ENCODE assay signal across 1 cellular context in genomic region chr13:112831801-112832200, GRCh38.
TF ChIP-seq lines count a peak whose summit lies in the region.

No MANE protein-coding gene starts in this region.

TF ChIP-seq in WTC11, 78 proteins besides CTCF, POLR2A, EP300 and RAD21 (continued from another document):
- TF ChIP-seq, protein P1, sequence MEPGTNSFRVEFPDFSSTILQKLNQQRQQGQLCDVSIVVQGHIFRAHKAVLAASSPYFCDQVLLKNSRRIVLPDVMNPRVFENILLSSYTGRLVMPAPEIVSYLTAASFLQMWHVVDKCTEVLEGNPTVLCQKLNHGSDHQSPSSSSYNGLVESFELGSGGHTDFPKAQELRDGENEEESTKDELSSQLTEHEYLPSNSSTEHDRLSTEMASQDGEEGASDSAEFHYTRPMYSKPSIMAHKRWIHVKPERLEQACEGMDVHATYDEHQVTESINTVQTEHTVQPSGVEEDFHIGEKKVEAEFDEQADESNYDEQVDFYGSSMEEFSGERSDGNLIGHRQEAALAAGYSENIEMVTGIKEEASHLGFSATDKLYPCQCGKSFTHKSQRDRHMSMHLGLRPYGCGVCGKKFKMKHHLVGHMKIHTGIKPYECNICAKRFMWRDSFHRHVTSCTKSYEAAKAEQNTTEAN (CRISPR knock-in tag; IDR thresholded peaks at IDR 0.05), result no peak
- no peak for TF ChIP-seq MAX (CRISPR knock-in tag; IDR thresholded peaks at IDR 0.05)
- TF ChIP-seq, protein P2, sequence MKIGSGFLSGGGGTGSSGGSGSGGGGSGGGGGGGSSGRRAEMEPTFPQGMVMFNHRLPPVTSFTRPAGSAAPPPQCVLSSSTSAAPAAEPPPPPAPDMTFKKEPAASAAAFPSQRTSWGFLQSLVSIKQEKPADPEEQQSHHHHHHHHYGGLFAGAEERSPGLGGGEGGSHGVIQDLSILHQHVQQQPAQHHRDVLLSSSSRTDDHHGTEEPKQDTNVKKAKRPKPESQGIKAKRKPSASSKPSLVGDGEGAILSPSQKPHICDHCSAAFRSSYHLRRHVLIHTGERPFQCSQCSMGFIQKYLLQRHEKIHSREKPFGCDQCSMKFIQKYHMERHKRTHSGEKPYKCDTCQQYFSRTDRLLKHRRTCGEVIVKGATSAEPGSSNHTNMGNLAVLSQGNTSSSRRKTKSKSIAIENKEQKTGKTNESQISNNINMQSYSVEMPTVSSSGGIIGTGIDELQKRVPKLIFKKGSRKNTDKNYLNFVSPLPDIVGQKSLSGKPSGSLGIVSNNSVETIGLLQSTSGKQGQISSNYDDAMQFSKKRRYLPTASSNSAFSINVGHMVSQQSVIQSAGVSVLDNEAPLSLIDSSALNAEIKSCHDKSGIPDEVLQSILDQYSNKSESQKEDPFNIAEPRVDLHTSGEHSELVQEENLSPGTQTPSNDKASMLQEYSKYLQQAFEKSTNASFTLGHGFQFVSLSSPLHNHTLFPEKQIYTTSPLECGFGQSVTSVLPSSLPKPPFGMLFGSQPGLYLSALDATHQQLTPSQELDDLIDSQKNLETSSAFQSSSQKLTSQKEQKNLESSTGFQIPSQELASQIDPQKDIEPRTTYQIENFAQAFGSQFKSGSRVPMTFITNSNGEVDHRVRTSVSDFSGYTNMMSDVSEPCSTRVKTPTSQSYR (CRISPR knock-in tag; IDR thresholded peaks at IDR 0.05), result no peak
- TF ChIP-seq ZNF396 (CRISPR knock-in tag; IDR thresholded peaks at IDR 0.05; ENCODE audit: borderline replicate concordance), result no peak
- TF ChIP-seq, protein P3, sequence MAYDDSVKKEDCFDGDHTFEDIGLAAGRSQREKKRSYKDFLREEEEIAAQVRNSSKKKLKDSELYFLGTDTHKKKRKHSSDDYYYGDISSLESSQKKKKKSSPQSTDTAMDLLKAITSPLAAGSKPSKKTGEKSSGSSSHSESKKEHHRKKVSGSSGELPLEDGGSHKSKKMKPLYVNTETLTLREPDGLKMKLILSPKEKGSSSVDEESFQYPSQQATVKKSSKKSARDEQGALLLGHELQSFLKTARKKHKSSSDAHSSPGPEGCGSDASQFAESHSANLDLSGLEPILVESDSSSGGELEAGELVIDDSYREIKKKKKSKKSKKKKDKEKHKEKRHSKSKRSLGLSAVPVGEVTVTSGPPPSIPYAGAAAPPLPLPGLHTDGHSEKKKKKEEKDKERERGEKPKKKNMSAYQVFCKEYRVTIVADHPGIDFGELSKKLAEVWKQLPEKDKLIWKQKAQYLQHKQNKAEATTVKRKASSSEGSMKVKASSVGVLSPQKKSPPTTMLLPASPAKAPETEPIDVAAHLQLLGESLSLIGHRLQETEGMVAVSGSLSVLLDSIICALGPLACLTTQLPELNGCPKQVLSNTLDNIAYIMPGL (CRISPR knock-in tag; IDR thresholded peaks at IDR 0.05), result no peak
- TF ChIP-seq, protein P4, sequence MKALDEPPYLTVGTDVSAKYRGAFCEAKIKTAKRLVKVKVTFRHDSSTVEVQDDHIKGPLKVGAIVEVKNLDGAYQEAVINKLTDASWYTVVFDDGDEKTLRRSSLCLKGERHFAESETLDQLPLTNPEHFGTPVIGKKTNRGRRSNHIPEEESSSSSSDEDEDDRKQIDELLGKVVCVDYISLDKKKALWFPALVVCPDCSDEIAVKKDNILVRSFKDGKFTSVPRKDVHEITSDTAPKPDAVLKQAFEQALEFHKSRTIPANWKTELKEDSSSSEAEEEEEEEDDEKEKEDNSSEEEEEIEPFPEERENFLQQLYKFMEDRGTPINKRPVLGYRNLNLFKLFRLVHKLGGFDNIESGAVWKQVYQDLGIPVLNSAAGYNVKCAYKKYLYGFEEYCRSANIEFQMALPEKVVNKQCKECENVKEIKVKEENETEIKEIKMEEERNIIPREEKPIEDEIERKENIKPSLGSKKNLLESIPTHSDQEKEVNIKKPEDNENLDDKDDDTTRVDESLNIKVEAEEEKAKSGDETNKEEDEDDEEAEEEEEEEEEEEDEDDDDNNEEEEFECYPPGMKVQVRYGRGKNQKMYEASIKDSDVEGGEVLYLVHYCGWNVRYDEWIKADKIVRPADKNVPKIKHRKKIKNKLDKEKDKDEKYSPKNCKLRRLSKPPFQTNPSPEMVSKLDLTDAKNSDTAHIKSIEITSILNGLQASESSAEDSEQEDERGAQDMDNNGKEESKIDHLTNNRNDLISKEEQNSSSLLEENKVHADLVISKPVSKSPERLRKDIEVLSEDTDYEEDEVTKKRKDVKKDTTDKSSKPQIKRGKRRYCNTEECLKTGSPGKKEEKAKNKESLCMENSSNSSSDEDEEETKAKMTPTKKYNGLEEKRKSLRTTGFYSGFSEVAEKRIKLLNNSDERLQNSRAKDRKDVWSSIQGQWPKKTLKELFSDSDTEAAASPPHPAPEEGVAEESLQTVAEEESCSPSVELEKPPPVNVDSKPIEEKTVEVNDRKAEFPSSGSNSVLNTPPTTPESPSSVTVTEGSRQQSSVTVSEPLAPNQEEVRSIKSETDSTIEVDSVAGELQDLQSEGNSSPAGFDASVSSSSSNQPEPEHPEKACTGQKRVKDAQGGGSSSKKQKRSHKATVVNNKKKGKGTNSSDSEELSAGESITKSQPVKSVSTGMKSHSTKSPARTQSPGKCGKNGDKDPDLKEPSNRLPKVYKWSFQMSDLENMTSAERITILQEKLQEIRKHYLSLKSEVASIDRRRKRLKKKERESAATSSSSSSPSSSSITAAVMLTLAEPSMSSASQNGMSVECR (CRISPR knock-in tag; IDR thresholded peaks at IDR 0.05; ENCODE audit: borderline replicate concordance), result no peak
- TF ChIP-seq, protein P5, sequence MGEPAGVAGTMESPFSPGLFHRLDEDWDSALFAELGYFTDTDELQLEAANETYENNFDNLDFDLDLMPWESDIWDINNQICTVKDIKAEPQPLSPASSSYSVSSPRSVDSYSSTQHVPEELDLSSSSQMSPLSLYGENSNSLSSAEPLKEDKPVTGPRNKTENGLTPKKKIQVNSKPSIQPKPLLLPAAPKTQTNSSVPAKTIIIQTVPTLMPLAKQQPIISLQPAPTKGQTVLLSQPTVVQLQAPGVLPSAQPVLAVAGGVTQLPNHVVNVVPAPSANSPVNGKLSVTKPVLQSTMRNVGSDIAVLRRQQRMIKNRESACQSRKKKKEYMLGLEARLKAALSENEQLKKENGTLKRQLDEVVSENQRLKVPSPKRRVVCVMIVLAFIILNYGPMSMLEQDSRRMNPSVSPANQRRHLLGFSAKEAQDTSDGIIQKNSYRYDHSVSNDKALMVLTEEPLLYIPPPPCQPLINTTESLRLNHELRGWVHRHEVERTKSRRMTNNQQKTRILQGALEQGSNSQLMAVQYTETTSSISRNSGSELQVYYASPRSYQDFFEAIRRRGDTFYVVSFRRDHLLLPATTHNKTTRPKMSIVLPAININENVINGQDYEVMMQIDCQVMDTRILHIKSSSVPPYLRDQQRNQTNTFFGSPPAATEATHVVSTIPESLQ (CRISPR knock-in tag; IDR thresholded peaks at IDR 0.05), result no peak
- TF ChIP-seq NR1H2 (CRISPR knock-in tag; IDR thresholded peaks at IDR 0.05), result no peak
